23 cellular contexts compared by ENCODE assay signal in the genomic region with DNA sequence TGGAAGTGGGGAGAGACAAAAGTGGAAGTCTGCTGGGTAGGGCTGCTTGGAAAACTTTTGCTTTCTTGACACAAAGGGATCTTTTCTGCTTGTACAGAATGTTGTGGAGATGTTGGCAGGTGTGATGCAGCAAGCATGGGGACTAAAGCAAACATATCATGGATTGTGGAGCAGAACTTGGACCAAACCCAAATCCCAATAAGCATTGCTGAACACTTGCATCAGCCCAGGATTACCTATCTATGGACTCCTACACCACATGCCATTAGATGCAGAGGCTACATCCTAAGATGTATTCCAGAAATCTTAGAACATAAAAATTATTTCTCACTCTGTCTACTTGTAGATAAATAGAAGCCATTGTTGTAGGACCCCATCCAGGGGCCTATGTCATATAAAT.
"Had no signal": no experiment of that assay in that cellular context is flagged by ENCODE, and none has a peak within 500 bp of the region (broad histone marks: within the 10 kb centered on the region; RNA-seq: fewer than 3 reads in every experiment).

No MANE protein-coding gene starts in this region.

- ATAC-seq: effector memory CD8-positive, alpha-beta T cell; foreskin keratinocyte; heart left ventricle; left colon; naive thymus-derived CD4-positive, alpha-beta T cell; stimulated activated effector memory CD8-positive, alpha-beta T cell treated with anti-CD3 and anti-CD28 coated beads, Interleukin-12 subunit alpha, Interleukin-12 subunit beta, amount 100 ng/mL, for 72 hours had no signal

- DNase-seq: activated CD4-positive, alpha-beta T cell treated with anti-CD3 and anti-CD28 coated beads for 4 hours; activated CD4-positive, alpha-beta T cell treated with anti-CD3 and anti-CD28 coated beads, Interleukin-2, amount 50 U/mL, for 4 hours; activated CD8-positive, alpha-beta memory T cell treated with anti-CD3 and anti-CD28 coated beads for 24 hours; activated effector memory CD4-positive, alpha-beta T cell treated with anti-CD3 and anti-CD28 coated beads, Interleukin-2, amount 50 U/mL, for 16 hours; activated naive CD4-positive, alpha-beta T cell treated with anti-CD3 and anti-CD28 coated beads for 36 hours; activated naive CD8-positive, alpha-beta T cell treated with anti-CD3 and anti-CD28 coated beads, Interleukin-2, amount 10 ng/mL, durations not matched to agents 7 days and 5 days; cortex of kidney; effector memory CD8-positive, alpha-beta T cell; foreskin keratinocyte; heart left ventricle; hypothalamus; immature natural killer cell; kidney; left colon; naive thymus-derived CD4-positive, alpha-beta T cell; ovary; retina; sigmoid colon; small intestine; stimulated activated CD4-positive, alpha-beta T cell treated with anti-CD3 and anti-CD28 coated beads, Interleukin-4, amount 100 ng/mL, for 24 hours; T-helper 9 cell; trophoblast cell had no signal
